8 cellular contexts compared by ENCODE assay signal in the genomic region with DNA sequence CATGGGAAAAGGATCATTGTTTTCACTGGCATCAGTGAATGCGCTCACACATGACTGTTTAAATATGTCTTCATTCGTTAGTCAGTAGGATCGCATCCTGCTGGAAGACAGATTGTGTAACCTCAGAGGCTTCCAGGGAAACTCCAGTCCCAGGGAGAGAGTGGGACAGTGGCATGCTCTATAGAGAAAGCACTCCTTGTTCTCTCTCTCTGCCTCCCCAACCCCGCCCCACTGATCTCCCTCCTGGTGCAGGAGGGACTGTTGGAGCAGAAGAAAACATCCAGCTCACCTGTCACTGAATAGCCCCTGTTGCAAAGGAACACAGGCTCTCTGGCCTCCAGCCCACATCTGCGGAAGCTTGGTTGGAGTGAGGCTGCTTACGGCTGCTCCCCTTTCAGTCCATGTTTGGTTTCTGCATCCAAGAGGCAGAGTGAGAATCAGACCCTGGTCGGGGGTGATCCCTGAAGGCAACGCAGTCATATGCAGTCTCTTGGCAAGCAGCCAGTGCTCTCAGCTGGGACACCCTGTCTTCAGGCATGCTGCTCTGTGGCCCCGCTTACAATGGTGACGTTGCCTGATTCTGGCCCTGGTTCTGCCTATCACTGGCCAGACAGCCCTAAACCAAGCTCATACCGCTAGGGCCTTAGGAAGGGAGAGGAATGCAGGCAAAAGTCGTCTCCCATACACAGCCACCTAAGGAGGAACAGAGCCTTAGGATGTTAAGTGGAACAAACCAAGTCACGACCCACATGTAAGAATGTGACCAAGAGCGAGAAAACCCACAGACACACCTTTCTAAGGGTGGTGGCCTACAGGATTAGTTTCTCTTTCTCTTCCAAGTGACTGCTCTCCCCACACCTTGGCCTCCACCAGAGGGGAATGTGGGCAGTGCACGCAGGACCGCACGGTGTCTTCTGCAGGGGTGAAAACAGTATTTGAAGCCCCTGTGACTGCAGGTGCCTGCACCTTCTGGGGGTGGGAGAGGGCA. TPM values are rescaled to one million over a fixed set of nuclear protein-coding genes. Genes with fewer than 3 reads are reported as not detected.
DNase-seq lines count a peak whose midpoint lies in the region; TF ChIP-seq lines count a peak whose summit lies in the region.

No MANE protein-coding gene starts in this region.

- in situ Hi-C loops in brain microvascular endothelial cell (cut with HindIII; ENCODE audit: low pct_ligation_motif_present, low sequenced_read_pairs): no loop called here

- DNase-seq in DMS79 treated with DMSO at 0.1 percent for 48 hours (lab: John Stamatoyannopoulos, UW) (peak; percentile 45), DMS79 (lab: John Stamatoyannopoulos, UW) (no peak), brain microvascular endothelial cell (peak; percentile 73), kidney tubule cell (ENCODE audit: low spot score) (peak; percentile 91), suprapubic skin (ENCODE audit: low spot score in 2 of 2) (peak in 1 of 2 donors; percentile 76), NOMO-1 treated with DMSO at 0.1 percent for 48 hours (lab: John Stamatoyannopoulos, UW; ENCODE audit: unreplicated experiment) (no peak), H4 (ENCODE audit: low spot score) (no peak), GM10266 (ENCODE audit: extremely low spot score) (no peak)

- H3K36me3 ChIP-seq in brain microvascular endothelial cell (replicated peaks) (no peaks in the 10 kb centered on the region), suprapubic skin (no peaks in the 10 kb centered on the region)

- TF ChIP-seq POLR2A in suprapubic skin (IDR thresholded peaks at IDR 0.05): no peak

- H3K27ac ChIP-seq in brain microvascular endothelial cell: peak overlapping the region; percentile 62
- peak overlapping the region; percentile 67 for H3K27ac ChIP-seq in suprapubic skin

- no peak for TF ChIP-seq EP300 in suprapubic skin (IDR thresholded peaks at IDR 0.05)

- TF ChIP-seq CTCF in brain microvascular endothelial cell (IDR thresholded peaks at IDR 0.05; ENCODE audit: low read depth, low read length, missing control alignments) (no peak), suprapubic skin (IDR thresholded peaks at IDR 0.05) (no peak), GM10266 (IDR thresholded peaks at IDR 0.05; ENCODE audit: control insufficient read depth, insufficient read depth, low read depth, missing control alignments) (no peak)

- no peaks in the 10 kb centered on the region for H3K9me3 ChIP-seq in suprapubic skin

- peaks cover 14% of the 10 kb centered on the region for H3K4me1 ChIP-seq in suprapubic skin

- H3K27me3 ChIP-seq in brain microvascular endothelial cell (replicated peaks): no peaks in the 10 kb centered on the region
- no peaks in the 10 kb centered on the region for H3K27me3 ChIP-seq in suprapubic skin

- WGBS in suprapubic skin: 70% methylated on average over 11 of the region's 17 CpGs

- peak overlapping the region; percentile 5 for H3K4me3 ChIP-seq in brain microvascular endothelial cell (ENCODE audit: low read depth, low read length)
- H3K4me3 ChIP-seq in suprapubic skin: peak overlapping the region; percentile 4

RNA-seq across cellular contexts. Expression of a gene that starts 39.7 kb away (rescaled TPM):
- total RNA-seq in suprapubic skin: 10 to 100 TPM; 23.9 to 59.4 (median 36.6) TPM
- 85.6 and 109 TPM in 2 replicates for total RNA-seq in H4 (2014; rRNA removed; shearing (Covaris generic))

Comparison
In these comparisons a context has a peak if more than half of its experiments do, and no peak if none do; other contexts are left out.
1. DNase-seq: peak in DMS79 treated with DMSO at 0.1 percent for 48 hours (single experiment), brain microvascular endothelial cell (single experiment) and kidney tubule cell (single experiment); none in DMS79 (single experiment), NOMO-1 treated with DMSO at 0.1 percent for 48 hours (single experiment), H4 (single experiment) and GM10266 (single experiment).